Comparison of ENCODE assay signal across 1 cellular context in genomic region chr6:17987576-17988421, GRCh38.
TF ChIP-seq lines count a peak whose summit lies in the region.

KIF13A (minus strand) TSS chr6:17987635; CDS start chr6:17987463, 172 bp downstream.

TF ChIP-seq in HepG2, 621 proteins besides CTCF, POLR2A, EP300 and RAD21 (continued from another document and continues in another):
- no peak for TF ChIP-seq ZBTB38 (CRISPR knock-in tag; IDR thresholded peaks at IDR 0.05)
- no peak; the same call in 1 of the 2 replicates for TF ChIP-seq ZBTB14 (CRISPR knock-in tag; IDR thresholded peaks at IDR 0.05)
- peak; percentile 13 for TF ChIP-seq XRCC5 (optimal IDR thresholded peaks at IDR 0.05; ENCODE audit: low read length)
- peak; percentile 64; the same call in 1 of the 2 replicates for TF ChIP-seq ZNF768 (CRISPR knock-in tag; IDR thresholded peaks at IDR 0.05)
- TF ChIP-seq KLF16 (CRISPR knock-in tag; IDR thresholded peaks at IDR 0.05), result no peak
- TF ChIP-seq ARNT2 (CRISPR knock-in tag; IDR thresholded peaks at IDR 0.05; ENCODE audit: low read depth), result no peak; the same call in 1 of the 2 replicates
- 0 out of 2 replicates have a peak, but pooled peaks have one; percentile 54 for TF ChIP-seq AHR (CRISPR knock-in tag; IDR thresholded peaks at IDR 0.05)
- no peak for TF ChIP-seq ZNF670 (CRISPR knock-in tag; IDR thresholded peaks at IDR 0.05; ENCODE audit: borderline replicate concordance)
- TF ChIP-seq CCAR2 (optimal IDR thresholded peaks at IDR 0.05; ENCODE audit: low read depth, low read length), result no peak
- TF ChIP-seq ZBTB43 (CRISPR knock-in tag; conservative IDR thresholded peaks at IDR 0.05), result no peak
- TF ChIP-seq ZKSCAN1 (IDR thresholded peaks at IDR 0.05; ENCODE audit: low read length), result no peak
- no peak for TF ChIP-seq ZBTB37 (CRISPR knock-in tag; IDR thresholded peaks at IDR 0.05)
- no peak for TF ChIP-seq SP2 (CRISPR knock-in tag; IDR thresholded peaks at IDR 0.05)
- TF ChIP-seq ZNF569 (CRISPR knock-in tag; IDR thresholded peaks at IDR 0.05; ENCODE audit: borderline replicate concordance), result no peak
- TF ChIP-seq HNF1A (IDR thresholded peaks at IDR 0.05; ENCODE audit: low read depth), result no peak
- TF ChIP-seq HNF1A (CRISPR knock-in tag; IDR thresholded peaks at IDR 0.05; ENCODE audit: borderline replicate concordance), result no peak
- no peak for TF ChIP-seq ISL2 (CRISPR knock-in tag; IDR thresholded peaks at IDR 0.05)
- no peak for TF ChIP-seq NONO (IDR thresholded peaks at IDR 0.05)
- TF ChIP-seq NONO (CRISPR knock-in tag; conservative IDR thresholded peaks at IDR 0.05), result no peak
- no peak for TF ChIP-seq ZNF503 (CRISPR knock-in tag; IDR thresholded peaks at IDR 0.05)
- TF ChIP-seq ZBTB33 (CRISPR knock-in tag; IDR thresholded peaks at IDR 0.05), result no peak
- peak; percentile 65; the same call in 1 of the 2 replicates for TF ChIP-seq ZNF558 (CRISPR knock-in tag; IDR thresholded peaks at IDR 0.05; ENCODE audit: borderline replicate concordance)
- TF ChIP-seq ZFX (CRISPR knock-in tag; IDR thresholded peaks at IDR 0.05; ENCODE audit: low read depth), result peak; percentile 89
- no peak for TF ChIP-seq PCBP2 (optimal IDR thresholded peaks at IDR 0.05; ENCODE audit: low read depth, low read length, poor library complexity, severe bottlenecking)
- TF ChIP-seq TBX2 (CRISPR knock-in tag; IDR thresholded peaks at IDR 0.05; ENCODE audit: borderline replicate concordance), result peak; percentile 72
- TF ChIP-seq NBN (conservative IDR thresholded peaks at IDR 0.05), result no peak
- TF ChIP-seq EEA1 (CRISPR knock-in tag; IDR thresholded peaks at IDR 0.05; ENCODE audit: borderline replicate concordance), result peak; percentile 84; the same call in 1 of the 2 replicates
- no peak for TF ChIP-seq ZNF547 (CRISPR knock-in tag; IDR thresholded peaks at IDR 0.05)
- TF ChIP-seq SRY (CRISPR knock-in tag; IDR thresholded peaks at IDR 0.05), result no peak; the same call in 1 of the 2 replicates
- no peak for TF ChIP-seq PPARG (CRISPR knock-in tag; conservative IDR thresholded peaks at IDR 0.05)
- 0 out of 2 replicates have a peak, but pooled peaks have one; percentile 19 for TF ChIP-seq HMG20A (CRISPR knock-in tag; IDR thresholded peaks at IDR 0.05; ENCODE audit: borderline replicate concordance)
- TF ChIP-seq ZBTB4 (CRISPR knock-in tag; IDR thresholded peaks at IDR 0.05; ENCODE audit: borderline replicate concordance), result no peak
- no peak for TF ChIP-seq FOXO1 (CRISPR knock-in tag; IDR thresholded peaks at IDR 0.05)
- TF ChIP-seq BCLAF1 (IDR thresholded peaks at IDR 0.05), result no peak
- TF ChIP-seq ZNF724P (CRISPR knock-in tag; IDR thresholded peaks at IDR 0.05; ENCODE audit: borderline replicate concordance), result no peak
- peak; percentile 78; the same call in 1 of the 2 replicates for TF ChIP-seq ZNF687 (CRISPR knock-in tag; IDR thresholded peaks at IDR 0.05)
